In genomic region chr17:78227455-78227916, GRCh38 we compare ENCODE assay signal across 12 cellular contexts. TPM values are rescaled to one million over a fixed set of nuclear protein-coding genes. Genes with fewer than 3 reads are reported as not detected.
DNase-seq lines count a peak whose midpoint lies in the region; TF ChIP-seq lines count a peak whose summit lies in the region.
"Had no signal": no experiment of that assay in that cellular context is flagged by ENCODE, and none has a peak within 500 bp of the region (broad histone marks: within the 10 kb centered on the region; RNA-seq: fewer than 3 reads in every experiment).

No MANE protein-coding gene starts in this region.

- H2AFZ ChIP-seq in MM.1S (ENCODE audit: low read length) = no peak overlapping the region

- intact Hi-C loops in stomach (cut with DNase I; ENCODE audit: low total_unique reads) (no loop called here), esophagus squamous epithelium (cut with DNase I) (no loop called here)

- TF ChIP-seq EP300 in stomach (IDR thresholded peaks at IDR 0.05) = no peak

- H3K27me3 ChIP-seq in stomach (peaks cover 5 to 55% (median 31%) of the 10 kb centered on the region in 3 donors), esophagus squamous epithelium (peaks cover 3 to 44% (median 10%) of the 10 kb centered on the region in 4 donors), MM.1S (replicated peaks; ENCODE audit: insufficient read depth, low read length) (peaks cover 24% of the 10 kb centered on the region)

- H3F3A ChIP-seq in MM.1S (ENCODE audit: insufficient read depth, low read length) = 0 out of 2 replicates have a peak, but pooled peaks cover 15% of the 10 kb centered on the region

- no peak overlapping the region for H3K4me2 ChIP-seq in MM.1S (ENCODE audit: low read depth, low read length)

- no peak overlapping the region for H3K4me3 ChIP-seq in stomach
- H3K4me3 ChIP-seq in esophagus squamous epithelium = no peak overlapping the region
- H3K4me3 ChIP-seq in MM.1S (ENCODE audit: low read length) = no peak overlapping the region
- H3K4me3 ChIP-seq: transverse colon had no signal

- H3K79me2 ChIP-seq in MM.1S (ENCODE audit: low read length) = no peaks in the 10 kb centered on the region

- TF ChIP-seq CTCF in stomach (IDR thresholded peaks at IDR 0.05) (no peak), esophagus squamous epithelium (IDR thresholded peaks at IDR 0.05) (no peak), MM.1S (IDR thresholded peaks at IDR 0.05; ENCODE audit: low read length) (no peak)

- no peak overlapping the region for H3K9ac ChIP-seq in MM.1S (ENCODE audit: low read length)

- no peaks in the 10 kb centered on the region for H3K9me3 ChIP-seq in stomach
- no peaks in the 10 kb centered on the region for H3K9me3 ChIP-seq in esophagus squamous epithelium
- no peaks in the 10 kb centered on the region for H3K9me3 ChIP-seq in MM.1S (replicated peaks; ENCODE audit: insufficient read depth, low read length)
- H3K9me3 ChIP-seq: transverse colon had no signal

- 75 to 80% (median 78%) methylated on average over 4 to 10 of the region's 10 CpGs for WGBS in stomach, 5 donors
- WGBS in esophagus squamous epithelium, 2 donors = 82 to 100% methylated on average over 2 to 3 of the region's 10 CpGs

- H3K4me1 ChIP-seq in stomach = peaks cover 0 to 20% (median 8%) of the 10 kb centered on the region in 4 donors
- peaks cover 0 to 24% (median 9%) of the 10 kb centered on the region in 3 donors for H3K4me1 ChIP-seq in esophagus squamous epithelium
- H3K4me1 ChIP-seq in MM.1S (ENCODE audit: low read length) = no peaks in the 10 kb centered on the region

- peak; percentile 64 for DNase-seq in A172 (ENCODE audit: low spot score)
- peak; percentile 76 for DNase-seq in H4 (ENCODE audit: low spot score)
- DNase-seq in RPMI7951 (ENCODE audit: low read depth) = peak; percentile 65
- peak; percentile 56 for DNase-seq in midbrain (lab: John Stamatoyannopoulos, UW)
- no peak for DNase-seq in GM19240 (ENCODE audit: insufficient read length, low spot score)
- no peak for DNase-seq in stomach
- no peak for DNase-seq in esophagus squamous epithelium (lab: John Stamatoyannopoulos, UW)
- no peak for DNase-seq in MM.1S
- DNase-seq: immature natural killer cell, mesendoderm, transverse colon had no signal

- H3K27ac ChIP-seq in stomach (no peak overlapping the region), esophagus squamous epithelium (peak overlapping the region in 1 of 4 donors; percentile 56), MM.1S (ENCODE audit: low read length) (no peak overlapping the region)
- H3K27ac ChIP-seq: transverse colon had no signal

- TF ChIP-seq POLR2A in stomach (IDR thresholded peaks at IDR 0.05) = no peak
- TF ChIP-seq POLR2A in esophagus squamous epithelium (IDR thresholded peaks at IDR 0.05) = no peak

- H3K9me2 ChIP-seq in MM.1S (replicated peaks; ENCODE audit: insufficient read depth, low read length) = no peaks in the 10 kb centered on the region

- peaks cover 0 to 10% (median 0%) of the 10 kb centered on the region in 4 donors for H3K36me3 ChIP-seq in stomach
- peaks cover 0 to 17% (median 0%) of the 10 kb centered on the region in 3 donors for H3K36me3 ChIP-seq in esophagus squamous epithelium
- H3K36me3 ChIP-seq in MM.1S (replicated peaks; ENCODE audit: insufficient read depth, low read length) = 0 out of 2 replicates have a peak, but pooled peaks cover 4% of the 10 kb centered on the region
- H3K36me3 ChIP-seq: transverse colon had no signal

- no peaks in the 10 kb centered on the region for H4K20me1 ChIP-seq in MM.1S (ENCODE audit: insufficient read depth, low read length)

RNA-seq across cellular contexts. Expression of gene TMEM235, which starts 3.9 kb away (rescaled TPM):
- total RNA-seq in A172 (2014; rRNA removed; shearing (Covaris generic)) = not detected in 2 replicates
- total RNA-seq in H4 (2014; rRNA removed; shearing (Covaris generic)) = not detected in 2 replicates
- not detected in 2 replicates for total RNA-seq in RPMI7951 (2014; rRNA removed; shearing (Covaris generic))
- total RNA-seq in stomach (not detected), esophagus squamous epithelium (under 1 TPM in 1 of 4 donors, not detected in 3; 0.26 TPM)
- not detected for polyA plus RNA-seq in stomach
- total RNA-seq: posterior vena cava, transverse colon had no signal
- polyA plus RNA-seq: immature natural killer cell had no signal

RNA-seq across cellular contexts. Expression of gene BIRC5, which starts 13.4 kb away (rescaled TPM):
- total RNA-seq in A172 (2014; rRNA removed; shearing (Covaris generic)) = 174 and 237 TPM in 2 replicates
- 154 and 157 TPM in 2 replicates for total RNA-seq in H4 (2014; rRNA removed; shearing (Covaris generic))
- 157 and 160 TPM in 2 replicates for total RNA-seq in RPMI7951 (2014; rRNA removed; shearing (Covaris generic))
- total RNA-seq in stomach = 10 to 100 TPM in 1 of 5 donors, 1 to 10 TPM in 3, not detected in 1; 3.9 to 10.5 (median 5.4) TPM
- polyA plus RNA-seq in stomach = 10 to 100 TPM in 2 of 3 donors, 1 to 10 TPM in 1; 3.4 to 10.3 (median 10.1) TPM
- 10 to 100 TPM in 2 of 4 donors, 1 to 10 TPM in 2; 6.6 to 33.6 (median 21.0) TPM for total RNA-seq in esophagus squamous epithelium

RNA-seq across cellular contexts. Expression of gene AFMID, which starts 40.3 kb away (rescaled TPM):
- 15.6 and 18.4 TPM in 2 replicates for total RNA-seq in A172 (2014; rRNA removed; shearing (Covaris generic))
- 24.5 and 33.1 TPM in 2 replicates for total RNA-seq in H4 (2014; rRNA removed; shearing (Covaris generic))
- total RNA-seq in RPMI7951 (2014; rRNA removed; shearing (Covaris generic)) = 16.0 and 20.9 TPM in 2 replicates
- 100 to 1,000 TPM in 3 of 5 donors, 10 to 100 TPM in 2; 29.6 to 189 (median 109) TPM for total RNA-seq in stomach
- polyA plus RNA-seq in stomach = 10 to 100 TPM; 25.7 to 39.7 (median 27.2) TPM
- total RNA-seq in esophagus squamous epithelium = 10 to 100 TPM; 16.5 to 44.3 (median 30.3) TPM

RNA-seq across cellular contexts. Expression of gene TK1, which starts 40.6 kb away (rescaled TPM):
- 152 and 239 TPM in 2 replicates for total RNA-seq in A172 (2014; rRNA removed; shearing (Covaris generic))
- 188 and 253 TPM in 2 replicates for total RNA-seq in H4 (2014; rRNA removed; shearing (Covaris generic))
- total RNA-seq in RPMI7951 (2014; rRNA removed; shearing (Covaris generic)) = 161 and 167 TPM in 2 replicates
- 10 to 100 TPM in 4 of 5 donors, 1 to 10 TPM in 1; 4.5 to 35.6 (median 17.8) TPM for total RNA-seq in stomach
- polyA plus RNA-seq in stomach = 10 to 100 TPM in 2 of 3 donors, 1 to 10 TPM in 1; 8.7 to 38.1 (median 17.7) TPM
- 10 to 100 TPM; 11.3 to 57.7 (median 34.3) TPM for total RNA-seq in esophagus squamous epithelium

RNA-seq across cellular contexts. Expression of gene SYNGR2, which starts 59.1 kb away (rescaled TPM):
- total RNA-seq in A172 (2014; rRNA removed; shearing (Covaris generic)) = 60.3 and 70.8 TPM in 2 replicates
- 24.6 and 30.1 TPM in 2 replicates for total RNA-seq in H4 (2014; rRNA removed; shearing (Covaris generic))
- 15.6 and 17.3 TPM in 2 replicates for total RNA-seq in RPMI7951 (2014; rRNA removed; shearing (Covaris generic))
- total RNA-seq in stomach = 100 to 1,000 TPM in 1 of 5 donors, 10 to 100 TPM in 4; 28.6 to 219 (median 44.9) TPM
- 100 to 1,000 TPM in 1 of 3 donors, 10 to 100 TPM in 2; 36.0 to 151 (median 71.7) TPM for polyA plus RNA-seq in stomach
- 10 to 100 TPM; 41.2 to 93.9 (median 75.7) TPM for total RNA-seq in esophagus squamous epithelium

Comparison
In these comparisons a context has a peak if more than half of its experiments do, and no peak if none do; other contexts are left out.
1. DNase-seq: peak in A172 (single experiment), H4 (single experiment), RPMI7951 (single experiment) and midbrain (single experiment); none in GM19240 (single experiment), stomach (single experiment), esophagus squamous epithelium (single experiment) and MM.1S (single experiment).